In genomic region chr17:76005263-76006149, GRCh38 we compare ENCODE assay signal across 1 cellular context.
TF ChIP-seq lines count a peak whose summit lies in the region.

No MANE protein-coding gene starts in this region.

TF ChIP-seq in HepG2, 621 proteins besides CTCF, POLR2A, EP300 and RAD21 (continued from another document and continues in another):
- TF ChIP-seq SMAD1 (CRISPR knock-in tag; IDR thresholded peaks at IDR 0.05; ENCODE audit: borderline replicate concordance, low read depth) (0 out of 2 replicates have a peak, but pooled peaks have one; percentile 47), DDIT3 (CRISPR knock-in tag; IDR thresholded peaks at IDR 0.05) (no peak), ZSCAN20 (CRISPR knock-in tag; IDR thresholded peaks at IDR 0.05; ENCODE audit: borderline replicate concordance) (no peak), ZZZ3 (CRISPR knock-in tag; IDR thresholded peaks at IDR 0.05; ENCODE audit: borderline replicate concordance) (no peak), ZIK1 (CRISPR knock-in tag; IDR thresholded peaks at IDR 0.05; ENCODE audit: borderline replicate concordance, low read depth) (no peak), ZNF160 (CRISPR knock-in tag; IDR thresholded peaks at IDR 0.05) (no peak), PITX1 (CRISPR knock-in tag; IDR thresholded peaks at IDR 0.05) (no peak), HDAC2 (CRISPR knock-in tag; IDR thresholded peaks at IDR 0.05) (0 out of 2 replicates have a peak, but pooled peaks have one; percentile 16), XRCC5 (optimal IDR thresholded peaks at IDR 0.05; ENCODE audit: low read length) (peak; percentile 85), ZNF317 (CRISPR knock-in tag; IDR thresholded peaks at IDR 0.05) (no peak), ATF6 (CRISPR knock-in tag; conservative IDR thresholded peaks at IDR 0.05) (peak; percentile 79; the same call in 1 of the 2 replicates), ZNF468 (CRISPR knock-in tag; IDR thresholded peaks at IDR 0.05) (0 out of 2 replicates have a peak, but pooled peaks have one; percentile 39), SAP130 (CRISPR knock-in tag; IDR thresholded peaks at IDR 0.05; ENCODE audit: low read depth) (0 out of 2 replicates have a peak, but pooled peaks have one; percentile 23), AHR (CRISPR knock-in tag; IDR thresholded peaks at IDR 0.05) (peak; percentile 21; the same call in 1 of the 2 replicates), PHF21A (CRISPR knock-in tag; IDR thresholded peaks at IDR 0.05) (peak; percentile 45; the same call in 1 of the 2 replicates), ZNF354B (CRISPR knock-in tag; IDR thresholded peaks at IDR 0.05) (no peak), ARNT (IDR thresholded peaks at IDR 0.05) (no peak), ZNF382 (CRISPR knock-in tag; IDR thresholded peaks at IDR 0.05; ENCODE audit: borderline replicate concordance) (no peak), ASH2L (IDR thresholded peaks at IDR 0.05; ENCODE audit: insufficient read length, low read depth, low read length) (peak; percentile 26), ZNF205 (CRISPR knock-in tag; IDR thresholded peaks at IDR 0.05) (peak; percentile 61; the same call in 1 of the 2 replicates), HOXA3 (CRISPR knock-in tag; IDR thresholded peaks at IDR 0.05) (peak; percentile 44; the same call in 1 of the 2 replicates), ZNF737 (CRISPR knock-in tag; IDR thresholded peaks at IDR 0.05; ENCODE audit: borderline replicate concordance) (peak; percentile 68; the same call in 1 of the 2 replicates), FOXJ3 (CRISPR knock-in tag; IDR thresholded peaks at IDR 0.05; ENCODE audit: borderline replicate concordance) (peak; percentile 40; the same call in 1 of the 2 replicates), MTA1 (CRISPR knock-in tag; IDR thresholded peaks at IDR 0.05; ENCODE audit: borderline replicate concordance) (0 out of 2 replicates have a peak, but pooled peaks have one; percentile 68), ZNF230 (CRISPR knock-in tag; IDR thresholded peaks at IDR 0.05) (no peak), ZBTB33 (CRISPR knock-in tag; IDR thresholded peaks at IDR 0.05) (peak; percentile 95), THAP11 (CRISPR knock-in tag; IDR thresholded peaks at IDR 0.05) (peak; percentile 71), SRSF1 (optimal IDR thresholded peaks at IDR 0.05; ENCODE audit: low read depth, low read length) (no peak), FIP1L1 (IDR thresholded peaks at IDR 0.05; ENCODE audit: borderline replicate concordance, insufficient read depth, low read depth, low read length) (no peak), SIX4 (CRISPR knock-in tag; IDR thresholded peaks at IDR 0.05) (no peak), ZNF143 (CRISPR knock-in tag; IDR thresholded peaks at IDR 0.05) (0 out of 2 replicates have a peak, but pooled peaks have one; percentile 21), FOXA3 (CRISPR knock-in tag; IDR thresholded peaks at IDR 0.05) (0 out of 2 replicates have a peak, but pooled peaks have one; percentile 12), KMT2A (CRISPR knock-in tag; IDR thresholded peaks at IDR 0.05) (0 out of 2 replicates have a peak, but pooled peaks have one; percentile 54), ZNF674 (CRISPR knock-in tag; IDR thresholded peaks at IDR 0.05; ENCODE audit: low read depth) (no peak), ZNF432 (CRISPR knock-in tag; IDR thresholded peaks at IDR 0.05; ENCODE audit: borderline replicate concordance) (no peak), NCOA5 (CRISPR knock-in tag; IDR thresholded peaks at IDR 0.05) (no peak), ZNF510 (CRISPR knock-in tag; IDR thresholded peaks at IDR 0.05; ENCODE audit: low read depth) (no peak; the same call in 1 of the 2 replicates), ZNF431 (CRISPR knock-in tag; IDR thresholded peaks at IDR 0.05; ENCODE audit: borderline replicate concordance, low read depth) (no peak), ZKSCAN8 (CRISPR knock-in tag; IDR thresholded peaks at IDR 0.05; ENCODE audit: borderline replicate concordance) (0 out of 2 replicates have a peak, but pooled peaks have one; percentile 29), ZFX (CRISPR knock-in tag; IDR thresholded peaks at IDR 0.05; ENCODE audit: low read depth) (peak; percentile 56), SOX13 (IDR thresholded peaks at IDR 0.05) (no peak), SOX13 (CRISPR knock-in tag; conservative IDR thresholded peaks at IDR 0.05 in 1 of 2, IDR thresholded peaks at IDR 0.05 in 1 of 2) (0 out of 4 replicates have a peak, but pooled peaks of 1 of the 2 experiments have one; percentile 51), HNF1A (IDR thresholded peaks at IDR 0.05; ENCODE audit: low read depth) (no peak), HNF1A (CRISPR knock-in tag; IDR thresholded peaks at IDR 0.05; ENCODE audit: borderline replicate concordance) (0 out of 2 replicates have a peak, but pooled peaks have one; percentile 18), GABPA (IDR thresholded peaks at IDR 0.05; ENCODE audit: low read depth, low read length) (no peak), GABPA (CRISPR knock-in tag; IDR thresholded peaks at IDR 0.05; ENCODE audit: low read depth) (no peak), DRAP1 (CRISPR knock-in tag; IDR thresholded peaks at IDR 0.05) (peak; percentile 26; the same call in 1 of the 2 replicates), WIZ (CRISPR knock-in tag; IDR thresholded peaks at IDR 0.05) (no peak), BORCS8-MEF2B (CRISPR knock-in tag; IDR thresholded peaks at IDR 0.05) (no peak), ZNF333 (CRISPR knock-in tag; IDR thresholded peaks at IDR 0.05; ENCODE audit: borderline replicate concordance) (peak; percentile 76; the same call in 1 of the 2 replicates), ZNF556 (CRISPR knock-in tag; IDR thresholded peaks at IDR 0.05; ENCODE audit: borderline replicate concordance) (peak; percentile 19; the same call in 1 of the 2 replicates), ZGPAT (CRISPR knock-in tag; IDR thresholded peaks at IDR 0.05) (0 out of 2 replicates have a peak, but pooled peaks have one; percentile 33), TRIM24 (CRISPR knock-in tag; IDR thresholded peaks at IDR 0.05) (no peak), U2AF2 (IDR thresholded peaks at IDR 0.05; ENCODE audit: low read depth, low read length) (no peak), ZBTB8A (CRISPR knock-in tag; IDR thresholded peaks at IDR 0.05; ENCODE audit: borderline replicate concordance, low read depth) (no peak), ZBED4 (CRISPR knock-in tag; IDR thresholded peaks at IDR 0.05; ENCODE audit: borderline replicate concordance) (no peak), FOXK2 (IDR thresholded peaks at IDR 0.05) (no peak), NCOR1 (IDR thresholded peaks at IDR 0.05; ENCODE audit: borderline replicate concordance, low read length) (no peak), ZNF777 (CRISPR knock-in tag; IDR thresholded peaks at IDR 0.05) (no peak), ZNF460 (CRISPR knock-in tag; IDR thresholded peaks at IDR 0.05; ENCODE audit: borderline replicate concordance) (0 out of 2 replicates have a peak, but pooled peaks have one; percentile 13), ZNF652 (CRISPR knock-in tag; IDR thresholded peaks at IDR 0.05; ENCODE audit: borderline replicate concordance, low read depth) (no peak), ELF3 (CRISPR knock-in tag; IDR thresholded peaks at IDR 0.05) (peak; percentile 40; the same call in 1 of the 2 replicates), STAG1 (CRISPR knock-in tag; IDR thresholded peaks at IDR 0.05) (peak; percentile 98)
